8 cellular contexts compared by ENCODE assay signal in genomic region chr12:9283346-9284095, GRCh38.
DNase-seq lines count a peak whose midpoint lies in the region; ATAC-seq, FAIRE-seq and TF ChIP-seq lines count a peak whose summit lies in the region.
"Not testable (repeated sequence)": the region's sequence is repeated elsewhere in the genome, so short reads cannot be mapped to it uniquely, and the experiment has no call there.

No MANE protein-coding gene starts in this region.

- not testable (repeated sequence) for H3K9me3 Mint-ChIP-seq in activated CD4-positive, alpha-beta memory T cell treated with anti-CD3 and anti-CD28 coated beads, Interleukin-2, amount 10 ng/mL, durations not matched to agents 7 days and 5 days

- not testable (repeated sequence) for H3K36me3 Mint-ChIP-seq in activated CD4-positive, alpha-beta memory T cell treated with anti-CD3 and anti-CD28 coated beads, Interleukin-2, amount 10 ng/mL, durations not matched to agents 7 days and 5 days (ENCODE audit: low read depth)

- TF ChIP-seq CTCF in AG10803 (conservative IDR thresholded peaks at IDR 0.05; ENCODE audit: low read length); HepG2 (CRISPR knock-in tag; IDR thresholded peaks at IDR 0.05): not testable (repeated sequence)

- in situ Hi-C loops in HepG2 (cut with HindIII; ENCODE audit: extremely low pct_ligation_motif_present, low pct_unique_long_range_greater_than_20kb), result not testable (repeated sequence)

- BruUV-seq in HepG2 (replicated peaks; lab: Mats Ljungman, UMichigan), result TSS peak; percentile 97

- not testable (repeated sequence) for H3K27me3 ChIP-seq in HepG2 (ENCODE audit: control insufficient read depth in 1 of 2, insufficient read depth in 2 of 2, low read length in 2 of 2)

- H3K9ac ChIP-seq in HepG2 (ENCODE audit: insufficient read depth, low read depth, low read length), result peak overlapping the region; percentile 67

- ATAC-seq in GM19351 (IDR thresholded peaks at IDR 0.05; ENCODE audit: unreplicated experiment) (peak; percentile 72), HepG2 (peak; percentile 96)

- H3K4me1 ChIP-seq in HepG2 (ENCODE audit: insufficient read depth, low read length), result not testable (repeated sequence)

- POLR2A ChIA-PET in activated CD4-positive, alpha-beta memory T cell treated with anti-CD3 and anti-CD28 coated beads, Interleukin-2, amount 10 ng/mL, durations not matched to agents 7 days and 5 days (lab: Charles Lee); HepG2 (lab: Yijun Ruan, JAX): not testable (repeated sequence)

- peak overlapping the region; percentile 74 for H3K4me2 ChIP-seq in HepG2 (ENCODE audit: low read depth, low read length)

- H3K27me3 Mint-ChIP-seq in activated CD4-positive, alpha-beta memory T cell treated with anti-CD3 and anti-CD28 coated beads, Interleukin-2, amount 10 ng/mL, durations not matched to agents 7 days and 5 days, result not testable (repeated sequence)

- peak overlapping the region; percentile 95 for H3K27ac Mint-ChIP-seq in activated CD4-positive, alpha-beta memory T cell treated with anti-CD3 and anti-CD28 coated beads, Interleukin-2, amount 10 ng/mL, durations not matched to agents 7 days and 5 days

- H3K4me3 ChIP-seq in AG10803 (ENCODE audit: low read length) (peak overlapping the region; percentile 69), HepG2 (replicated peaks in 1 of 3; ENCODE audit: insufficient read depth in 1 of 3, low read depth in 2 of 3, low read length in 3 of 3) (peak overlapping the region; percentile 52 to 69 (median 64); a peak in 5 of 6 replicates)

- 3% methylated on average over 10 of the region's 42 CpGs for WGBS in HepG2 (ENCODE audit: low lambda C conversion rate)

- not testable (repeated sequence) for FAIRE-seq in HTR-8/SVneo (lab: Jason Lieb, UNC); HepG2 (lab: Jason Lieb, UNC)

- H3K9me3 ChIP-seq in HepG2 (ENCODE audit: low read length), result not testable (repeated sequence)

- H3K36me3 ChIP-seq in HepG2 (replicated peaks in 1 of 2; ENCODE audit: control insufficient read depth in 1 of 2, insufficient read depth in 2 of 2, low read length in 2 of 2), result not testable (repeated sequence)

- not testable (repeated sequence) for H3K4me1 Mint-ChIP-seq in activated CD4-positive, alpha-beta memory T cell treated with anti-CD3 and anti-CD28 coated beads, Interleukin-2, amount 10 ng/mL, durations not matched to agents 7 days and 5 days

- peak; percentile 72 for DNase-seq in AG10803 (ENCODE audit: low read depth)
- peak; percentile 34 for DNase-seq in HTR-8/SVneo (ENCODE audit: insufficient read length, low spot score)
- peak; percentile 27 for DNase-seq in NK-92 treated with Interleukin-12 subunit alpha and Interleukin-12 subunit beta, amount 100 ng/mL, for 24 hours (lab: John Stamatoyannopoulos, UW)
- DNase-seq in activated CD4-positive, alpha-beta memory T cell treated with anti-CD3 and anti-CD28 coated beads, Interleukin-2, amount 10 ng/mL, durations not matched to agents 7 days and 5 days, result peak; percentile 90
- peak; percentile 44 to 58 for DNase-seq in dermis microvascular lymphatic vessel endothelial cell (ENCODE audit: low read depth in 2 of 2)
- peak; percentile 66 for DNase-seq in HepG2 (ENCODE audit: low spot score)
- DNase-seq in stimulated activated CD4-positive, alpha-beta T cell treated with anti-CD3 and anti-CD28 coated beads, Interleukin-1b, Interleukin-23, amount 100 ng/mL, for 1 hour (ENCODE audit: low read depth in 2 of 2), result peak; percentile 49 to 73

- peak overlapping the region; percentile 76 for H3K27ac ChIP-seq in HepG2 (ENCODE audit: extremely low read length, insufficient read depth, low read length)

- CTCF ChIA-PET in activated CD4-positive, alpha-beta memory T cell treated with anti-CD3 and anti-CD28 coated beads, Interleukin-2, amount 10 ng/mL, durations not matched to agents 7 days and 5 days (lab: Charles Lee); HepG2 (lab: Yijun Ruan, JAX; ENCODE audit: low intra/inter-chr PET ratio, low total read pairs): not testable (repeated sequence)

- H2AFZ ChIP-seq in HepG2 (ENCODE audit: low read length), result not testable (repeated sequence)

- not testable (repeated sequence) for H3K79me2 ChIP-seq in HepG2 (ENCODE audit: insufficient read depth, low read length)

- intact Hi-C loops in HepG2 (cut with micrococcal nuclease; ENCODE audit: unreplicated experiment), result loop anchor here (10.0 kb wide), 1 partner anchor 169 kb away; the partner anchor contains the start of gene A2M

- peak; percentile 39 to 54; a peak in 3 of 4 replicates for TF ChIP-seq POLR2A in HepG2 (IDR thresholded peaks at IDR 0.05; ENCODE audit: insufficient read depth in 1 of 2, low read depth in 2 of 2, low read length in 2 of 2)

- TF ChIP-seq EP300 in HepG2 (IDR thresholded peaks at IDR 0.05; ENCODE audit: low read depth in 2 of 2, low read length in 2 of 2); HepG2 (CRISPR knock-in tag; IDR thresholded peaks at IDR 0.05; ENCODE audit: borderline replicate concordance): not testable (repeated sequence)

- not testable (repeated sequence) for TF ChIP-seq RAD21 in HepG2 (CRISPR knock-in tag; IDR thresholded peaks at IDR 0.05)

- peak overlapping the region; percentile 88 for H3K4me3 Mint-ChIP-seq in activated CD4-positive, alpha-beta memory T cell treated with anti-CD3 and anti-CD28 coated beads, Interleukin-2, amount 10 ng/mL, durations not matched to agents 7 days and 5 days

- not testable (repeated sequence) for H4K20me1 ChIP-seq in HepG2 (ENCODE audit: insufficient read depth, low read length)

TF ChIP-seq in HepG2, 621 proteins besides CTCF, POLR2A, EP300 and RAD21 (continues in another document):
- TF ChIP-seq SAP130 (CRISPR knock-in tag; IDR thresholded peaks at IDR 0.05; ENCODE audit: low read depth) (peak; percentile 91), SOX6 (CRISPR knock-in tag; IDR thresholded peaks at IDR 0.05) (peak; percentile 20; the same call in 1 of the 2 replicates), ZNF574 (CRISPR knock-in tag; IDR thresholded peaks at IDR 0.05) (peak; percentile 51; the same call in 1 of the 2 replicates), ARID4A (CRISPR knock-in tag; IDR thresholded peaks at IDR 0.05; ENCODE audit: borderline replicate concordance) (peak; percentile 80; the same call in 1 of the 2 replicates), SIN3A (IDR thresholded peaks at IDR 0.05; ENCODE audit: borderline replicate concordance, low read depth, low read length) (0 out of 2 replicates have a peak, but pooled peaks have one; percentile 42)
- not testable (repeated sequence) for TF ChIP-seq SOX6 (IDR thresholded peaks at IDR 0.05)

Comparison
In these comparisons a context has a peak if more than half of its experiments do, and no peak if none do; other contexts are left out.
1. Peak in every context shown above with its lines: DNase-seq, ATAC-seq, H3K4me3 ChIP-seq and H3K27ac ChIP-seq.
2. DNase-seq: peak in every context shown above with its lines; median percentile 90 in activated CD4-positive, alpha-beta memory T cell treated with anti-CD3 and anti-CD28 coated beads, Interleukin-2, amount 10 ng/mL, durations not matched to agents 7 days and 5 days; 72 in AG10803; 66 in HepG2; 61 in stimulated activated CD4-positive, alpha-beta T cell treated with anti-CD3 and anti-CD28 coated beads, Interleukin-1b, Interleukin-23, amount 100 ng/mL, for 1 hour; 51 in dermis microvascular lymphatic vessel endothelial cell; 34 in HTR-8/SVneo; 27 in NK-92 treated with Interleukin-12 subunit alpha and Interleukin-12 subunit beta, amount 100 ng/mL, for 24 hours.